In the genomic region with DNA sequence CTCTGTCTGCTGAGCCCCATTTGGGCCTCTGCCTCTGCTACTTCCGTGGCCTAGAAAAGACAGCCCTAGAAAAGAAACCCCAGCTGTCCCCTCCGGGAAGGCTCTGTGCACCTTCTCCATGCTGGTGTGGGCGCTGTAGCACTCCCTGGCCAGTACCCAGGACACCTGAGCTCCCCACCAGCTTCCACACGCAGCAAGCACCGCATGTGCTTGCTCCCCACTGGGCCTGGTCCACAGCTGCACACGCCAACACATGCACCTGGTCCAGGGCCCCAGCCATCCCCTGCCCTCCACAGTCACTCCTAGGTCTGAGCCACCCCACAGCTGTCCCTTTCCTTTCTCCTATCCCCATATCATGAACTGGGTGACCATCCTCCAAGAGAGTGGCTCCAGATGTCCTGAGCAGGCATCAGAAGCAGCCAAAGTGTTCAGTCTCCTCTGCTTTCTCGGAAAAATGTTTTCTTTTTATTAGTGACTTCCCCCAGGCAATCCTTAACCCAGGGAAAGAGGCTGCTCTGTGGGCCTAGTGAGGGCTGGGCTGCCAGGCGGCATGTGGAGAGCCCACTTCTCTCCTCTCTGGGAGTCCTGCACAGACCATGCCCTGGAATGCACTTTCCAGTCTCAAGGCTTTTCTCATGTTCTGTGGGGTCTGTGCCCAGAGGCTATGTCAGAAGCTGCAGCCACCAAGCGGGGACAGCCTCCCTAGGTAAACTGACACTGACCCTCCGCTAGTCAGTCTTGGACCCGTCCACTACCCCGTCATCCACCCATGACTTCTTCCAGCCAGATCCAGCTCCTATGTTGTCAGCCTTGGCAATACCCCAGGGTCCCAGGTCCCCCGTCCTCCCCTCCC, we compare ENCODE assay signal across 11 cellular contexts.
"Had no signal": no experiment of that assay in that cellular context is flagged by ENCODE, and none has a peak within 500 bp of the region (broad histone marks: within the 10 kb centered on the region; RNA-seq: fewer than 3 reads in every experiment).

No MANE protein-coding gene starts in this region.

- H3K4me3 ChIP-seq: dorsolateral prefrontal cortex, esophagus squamous epithelium, heart left ventricle, SJCRH30 had no signal

- H3K9me3 Mint-ChIP-seq: activated naive CD4-positive, alpha-beta T cell treated with anti-CD3 and anti-CD28 coated beads, Interleukin-2, amount 50 U/mL, for 72 hours; T-helper 2 cell treated with Interferon-gamma antibody and Interleukin-4, amounts not matched to agents 5 μg/mL and 100 μg/mL, for 36 hours had no signal

- H3K27me3 ChIP-seq: esophagus squamous epithelium, SJCRH30 had no signal

- DNase-seq: activated effector memory CD4-positive, alpha-beta T cell treated with Interleukin-2 at 50 U/mL for 16 hours; activated T-cell treated with anti-CD3 and anti-CD28 coated beads, Interleukin-2, amount 50 U/mL, for 1 hour; dorsolateral prefrontal cortex; esophagus squamous epithelium; mesenchymal stem cell; trophoblast cell had no signal

- ATAC-seq: activated CD4-positive, CD25-positive, alpha-beta regulatory T cell treated with anti-CD3 and anti-CD28 coated beads, Interleukin-2, amount 50 U/mL, for 24 hours; activated naive CD4-positive, alpha-beta T cell treated with anti-CD3 and anti-CD28 coated beads, Interleukin-2, amount 50 U/mL, for 72 hours had no signal

- H3K9me3 ChIP-seq: esophagus squamous epithelium, heart left ventricle, SJCRH30 had no signal

- H3K36me3 Mint-ChIP-seq: activated naive CD4-positive, alpha-beta T cell treated with anti-CD3 and anti-CD28 coated beads, Interleukin-2, amount 50 U/mL, for 72 hours had no signal

- H3K4me3 Mint-ChIP-seq: T-helper 2 cell treated with Interferon-gamma antibody and Interleukin-4, amounts not matched to agents 5 μg/mL and 100 μg/mL, for 36 hours had no signal

- H3K27ac Mint-ChIP-seq: activated naive CD4-positive, alpha-beta T cell treated with anti-CD3 and anti-CD28 coated beads, Interleukin-2, amount 50 U/mL, for 72 hours; T-helper 2 cell treated with Interferon-gamma antibody and Interleukin-4, amounts not matched to agents 5 μg/mL and 100 μg/mL, for 36 hours had no signal

- H3K36me3 ChIP-seq: esophagus squamous epithelium, heart left ventricle had no signal
